Comparison of ENCODE assay signal across 8 cellular contexts in the genomic region with DNA sequence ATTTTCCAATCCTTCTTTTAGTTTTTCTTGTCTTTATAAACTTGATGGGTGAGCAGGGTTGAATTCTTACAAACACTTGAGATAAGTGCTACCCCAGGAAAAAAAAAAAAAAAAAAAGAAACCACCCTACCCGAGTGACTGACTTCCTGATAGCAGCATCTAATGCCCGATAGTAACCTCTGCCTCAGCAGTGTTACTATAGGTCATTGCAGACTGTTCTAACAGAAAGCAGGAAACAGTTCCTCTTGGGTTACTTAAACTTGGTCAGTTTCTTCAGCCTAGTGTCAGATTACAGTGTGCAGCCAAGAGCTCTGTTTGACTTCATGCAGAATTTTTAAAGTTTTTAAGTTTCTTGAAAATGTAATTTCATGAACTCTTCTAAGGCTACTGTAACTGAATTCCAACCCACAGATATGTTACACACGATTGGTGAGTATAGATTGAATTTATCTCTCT. TPM values are rescaled to one million over a fixed set of nuclear protein-coding genes. Genes with fewer than 3 reads are reported as not detected.
A peak's percentile ranks its signal among the peaks of the same experiment; 100 is the strongest.
DNase-seq lines count a peak whose midpoint lies in the region; ATAC-seq and TF ChIP-seq lines count a peak whose summit lies in the region.

No MANE protein-coding gene starts in this region.

- H3K27ac ChIP-seq in CD8-positive, alpha-beta memory T cell (ENCODE audit: low read depth, low read length) = peak overlapping the region; percentile 82
- peak overlapping the region; percentile 94 to 99 (median 98) for H3K27ac ChIP-seq in heart right ventricle

- H3K27me3 Mint-ChIP-seq in CD8-positive, alpha-beta memory T cell = peaks cover 0 to 3% of the 10 kb centered on the region in 2 donors
- H3K27me3 Mint-ChIP-seq in activated naive CD8-positive, alpha-beta T cell treated with anti-CD3 and anti-CD28 coated beads, Interleukin-2, amount 10 ng/mL, durations not matched to agents 7 days and 5 days = peaks cover 14% of the 10 kb centered on the region
- H3K27me3 Mint-ChIP-seq in progenitor cell of endocrine pancreas = peaks cover 5% of the 10 kb centered on the region

- H3K4me1 Mint-ChIP-seq in CD8-positive, alpha-beta memory T cell = peaks cover 52 to 69% (median 58%) of the 10 kb centered on the region in 3 donors
- H3K4me1 Mint-ChIP-seq in activated naive CD8-positive, alpha-beta T cell treated with anti-CD3 and anti-CD28 coated beads, Interleukin-2, amount 10 ng/mL, durations not matched to agents 7 days and 5 days = peaks cover 37% of the 10 kb centered on the region
- H3K4me1 Mint-ChIP-seq in progenitor cell of endocrine pancreas (ENCODE audit: low read depth) = peaks cover 49% of the 10 kb centered on the region

- POLR2A ChIA-PET in CD8-positive, alpha-beta memory T cell (lab: Charles Lee) = interaction anchor here (0.7 to 1.3 kb wide), 5 partner anchors 8 to 469 kb away, joined by 3 to 6 read pairs (median 5); no protein-coding TSS in a partner anchor
- POLR2A ChIA-PET in activated naive CD8-positive, alpha-beta T cell treated with anti-CD3 and anti-CD28 coated beads, Interleukin-2, amount 10 ng/mL, durations not matched to agents 7 days and 5 days (lab: Charles Lee) = interaction anchor here (0.7 to 3.4 kb wide), 10 partner anchors 10 to 628 kb away, joined by 3 to 30 read pairs (median 4); a partner anchor contains a TSS

- H3K36me3 ChIP-seq in CD8-positive, alpha-beta memory T cell (ENCODE audit: insufficient read depth, low read length) = no peaks in the 10 kb centered on the region
- H3K36me3 ChIP-seq in heart right ventricle = peaks cover 0 to 22% (median 0%) of the 10 kb centered on the region in 9 donors

- CTCF ChIA-PET in CD8-positive, alpha-beta memory T cell (lab: Charles Lee) = interaction anchor here (1.0 to 2.1 kb wide), 3 partner anchors 49 to 440 kb away, joined by 3 to 16 read pairs (median 6); no protein-coding TSS in a partner anchor

- H3K27ac Mint-ChIP-seq in CD8-positive, alpha-beta memory T cell = peak overlapping the region; percentile 89 to 100 (median 97)
- H3K27ac Mint-ChIP-seq in activated naive CD8-positive, alpha-beta T cell treated with anti-CD3 and anti-CD28 coated beads, Interleukin-2, amount 10 ng/mL, durations not matched to agents 7 days and 5 days = peak overlapping the region; percentile 89
- H3K27ac Mint-ChIP-seq in progenitor cell of endocrine pancreas = peak overlapping the region; percentile 95

- peaks cover 47% of the 10 kb centered on the region for H3K4me1 ChIP-seq in CD8-positive, alpha-beta memory T cell (ENCODE audit: insufficient read depth, low read length)
- H3K4me1 ChIP-seq in heart right ventricle = peaks cover 6 to 61% (median 55%) of the 10 kb centered on the region in 9 donors

- no peak for TF ChIP-seq CTCF in heart right ventricle (IDR thresholded peaks at IDR 0.05)
- no peak for TF ChIP-seq CTCF in progenitor cell of endocrine pancreas (IDR thresholded peaks at IDR 0.05; ENCODE audit: unreplicated experiment)

- H3K9me3 Mint-ChIP-seq in CD8-positive, alpha-beta memory T cell = no peaks in the 10 kb centered on the region
- no peaks in the 10 kb centered on the region for H3K9me3 Mint-ChIP-seq in activated naive CD8-positive, alpha-beta T cell treated with anti-CD3 and anti-CD28 coated beads, Interleukin-2, amount 10 ng/mL, durations not matched to agents 7 days and 5 days
- H3K9me3 Mint-ChIP-seq in progenitor cell of endocrine pancreas (ENCODE audit: low read depth) = no peaks in the 10 kb centered on the region

- intact Hi-C loops in heart right ventricle (cut with DNase I) = loop anchor here in 4 of 10 donors (5.0 to 10.0 kb wide), 3 partner anchors 51 to 76 kb away; no protein-coding TSS in a partner anchor

- ATAC-seq in GM18870 (IDR thresholded peaks at IDR 0.05; ENCODE audit: unreplicated experiment) = peak; percentile 90
- ATAC-seq in HG03064 (IDR thresholded peaks at IDR 0.05; ENCODE audit: low read depth, unreplicated experiment) = peak; percentile 47
- ATAC-seq in activated naive CD8-positive, alpha-beta T cell treated with anti-CD3 and anti-CD28 coated beads, Interleukin-2, amount 10 ng/mL, durations not matched to agents 7 days and 5 days (ENCODE audit: low read depth) = peak; percentile 66
- peak in 7 of 8 donors; percentile 47 to 65 (median 58) for ATAC-seq in heart right ventricle

- H3K36me3 Mint-ChIP-seq in CD8-positive, alpha-beta memory T cell = peaks cover 4 to 45% (median 10%) of the 10 kb centered on the region in 3 donors
- peaks cover 24% of the 10 kb centered on the region for H3K36me3 Mint-ChIP-seq in activated naive CD8-positive, alpha-beta T cell treated with anti-CD3 and anti-CD28 coated beads, Interleukin-2, amount 10 ng/mL, durations not matched to agents 7 days and 5 days
- peaks cover 21% of the 10 kb centered on the region for H3K36me3 Mint-ChIP-seq in progenitor cell of endocrine pancreas (ENCODE audit: insufficient read depth)

- no peaks in the 10 kb centered on the region for H3K27me3 ChIP-seq in CD8-positive, alpha-beta memory T cell (ENCODE audit: insufficient read depth, low read length, poor library complexity, severe bottlenecking)
- H3K27me3 ChIP-seq in heart right ventricle = no peaks in the 10 kb centered on the region

- peak overlapping the region; percentile 93 for H3K4me3 ChIP-seq in CD8-positive, alpha-beta memory T cell (ENCODE audit: low read length)
- peak overlapping the region in 9 of 10 donors; percentile 81 to 100 (median 98) for H3K4me3 ChIP-seq in heart right ventricle

- no peaks in the 10 kb centered on the region for H3K9me3 ChIP-seq in CD8-positive, alpha-beta memory T cell (ENCODE audit: low read length)
- H3K9me3 ChIP-seq in heart right ventricle = no peaks in the 10 kb centered on the region

- 1% methylated on average over 3 of the region's 3 CpGs for WGBS in heart right ventricle, 2 donors

- DNase-seq in CD8-positive, alpha-beta memory T cell = peak; percentile 12 to 77 (median 73)
- DNase-seq in NCI-H748 treated with DMSO at 0.1 percent for 48 hours (lab: John Stamatoyannopoulos, UW) = peak; percentile 64
- DNase-seq in activated naive CD8-positive, alpha-beta T cell treated with anti-CD3 and anti-CD28 coated beads, Interleukin-2, amount 10 ng/mL, durations not matched to agents 7 days and 5 days = no peak
- peak in 1 of 2 donors; percentile 63 for DNase-seq in heart right ventricle
- no peak for DNase-seq in progenitor cell of endocrine pancreas (ENCODE audit: low spot score, unreplicated experiment)
- DNase-seq in NCI-H1048 (lab: John Stamatoyannopoulos, UW) = no peak

- peak overlapping the region; percentile 92 to 99 (median 96) for H3K4me3 Mint-ChIP-seq in CD8-positive, alpha-beta memory T cell
- peak overlapping the region; percentile 90 for H3K4me3 Mint-ChIP-seq in activated naive CD8-positive, alpha-beta T cell treated with anti-CD3 and anti-CD28 coated beads, Interleukin-2, amount 10 ng/mL, durations not matched to agents 7 days and 5 days
- H3K4me3 Mint-ChIP-seq in progenitor cell of endocrine pancreas (ENCODE audit: low read depth) = peak overlapping the region; percentile 97

RNA-seq across cellular contexts. Expression of a gene that starts 2.1 kb away (rescaled TPM):
- 1 to 10 TPM; 7.7 to 9.0 TPM for total RNA-seq in CD8-positive, alpha-beta memory T cell
- 78.0 TPM for polyA plus RNA-seq in CD8-positive, alpha-beta memory T cell
- total RNA-seq in activated naive CD8-positive, alpha-beta T cell treated with anti-CD3 and anti-CD28 coated beads, Interleukin-2, amount 10 ng/mL, durations not matched to agents 7 days and 5 days = 10 to 100 TPM; 25.8 to 27.0 TPM
- 10 to 100 TPM in 9 of 10 donors, 1 to 10 TPM in 1; 6.9 to 22.5 (median 14.9) TPM for total RNA-seq in heart right ventricle
- 1 to 10 TPM; 8.6 to 8.9 TPM for polyA plus RNA-seq in heart right ventricle
- total RNA-seq in progenitor cell of endocrine pancreas = 59.0 and 81.1 TPM in 2 replicates

Comparison
In these comparisons a context has a peak if more than half of its experiments do, and no peak if none do; other contexts are left out.
1. DNase-seq: peak in CD8-positive, alpha-beta memory T cell (5 of 5) and NCI-H748 treated with DMSO at 0.1 percent for 48 hours (single experiment); none in activated naive CD8-positive, alpha-beta T cell treated with anti-CD3 and anti-CD28 coated beads, Interleukin-2, amount 10 ng/mL, durations not matched to agents 7 days and 5 days (single experiment), progenitor cell of endocrine pancreas (single experiment) and NCI-H1048 (single experiment).
2. Peak in every context shown above with its lines, with median percentiles within 50 percentile points of each other: H3K27ac Mint-ChIP-seq, H3K4me3 Mint-ChIP-seq and ATAC-seq.